Comparison of ENCODE assay signal across 10 cellular contexts in the genomic region with DNA sequence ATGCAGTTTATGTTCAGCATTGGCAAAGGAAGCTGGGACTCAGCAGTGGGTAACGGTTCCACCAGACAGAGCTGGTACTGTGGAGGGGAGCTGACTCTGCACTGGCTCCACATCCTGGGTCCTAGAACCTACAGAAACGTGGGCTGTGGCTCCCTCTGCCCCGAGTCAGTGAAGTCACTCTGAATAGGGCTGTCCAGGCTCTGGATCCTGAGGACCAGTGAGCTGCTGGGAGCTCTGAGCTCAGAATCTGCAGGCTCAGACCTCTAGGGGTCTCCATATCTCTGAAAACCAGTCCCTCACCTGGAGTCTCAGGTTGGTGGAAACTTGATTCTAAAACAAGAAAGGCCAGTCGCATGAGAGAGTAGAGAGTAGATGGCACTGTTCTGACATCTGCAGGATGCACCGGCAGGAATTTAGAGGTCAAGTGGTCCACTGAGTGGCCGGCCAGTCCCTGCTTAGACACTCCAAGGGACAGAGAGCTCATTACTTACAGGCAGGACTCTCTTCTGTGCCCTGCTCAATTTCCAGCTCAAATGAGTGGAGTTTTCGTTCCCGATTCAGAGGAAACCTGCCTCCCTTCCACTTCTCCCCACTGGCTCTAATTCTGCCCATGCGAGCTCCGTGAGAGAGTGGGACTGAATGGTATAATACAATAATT. TPM values are rescaled to one million over a fixed set of nuclear protein-coding genes. Genes with fewer than 3 reads are reported as not detected.
DNase-seq lines count a peak whose midpoint lies in the region; ATAC-seq and TF ChIP-seq lines count a peak whose summit lies in the region.
"Had no signal": no experiment of that assay in that cellular context is flagged by ENCODE, and none has a peak within 500 bp of the region (broad histone marks: within the 10 kb centered on the region; RNA-seq: fewer than 3 reads in every experiment).

No MANE protein-coding gene starts in this region.

- peaks cover 11% of the 10 kb centered on the region for H3K4me1 Mint-ChIP-seq in activated T-helper 1 cell treated with anti-CD3 and anti-CD28 coated beads, Interleukin-12 subunit alpha, Interleukin-12 subunit beta, Interleukin-2, Interleukin-4 antibody, amounts not matched to agents 30 ng/mL and 10 ng/mL and 1 ng/mL, durations not matched to agents 14 hours and 24 hours and 36 hours (ENCODE audit: low read depth)

- intact Hi-C loops in activated T-helper 1 cell treated with anti-CD3 and anti-CD28 coated beads, Interleukin-12 subunit alpha, Interleukin-12 subunit beta, Interleukin-2, Interleukin-4 antibody, amounts not matched to agents 30 ng/mL and 10 ng/mL and 1 ng/mL, durations not matched to agents 14 hours and 24 hours and 36 hours (cut with micrococcal nuclease), result no loop called here

- no peak overlapping the region for H3K27ac Mint-ChIP-seq in activated T-helper 1 cell treated with anti-CD3 and anti-CD28 coated beads, Interleukin-12 subunit alpha, Interleukin-12 subunit beta, Interleukin-2, Interleukin-4 antibody, amounts not matched to agents 30 ng/mL and 10 ng/mL and 1 ng/mL, durations not matched to agents 14 hours and 24 hours and 36 hours

- H3K27me3 ChIP-seq in brain microvascular endothelial cell (replicated peaks), result no peaks in the 10 kb centered on the region

- no peak overlapping the region for H3K4me3 Mint-ChIP-seq in activated T-helper 1 cell treated with anti-CD3 and anti-CD28 coated beads, Interleukin-12 subunit alpha, Interleukin-12 subunit beta, Interleukin-2, Interleukin-4 antibody, amounts not matched to agents 30 ng/mL and 10 ng/mL and 1 ng/mL, durations not matched to agents 14 hours and 24 hours and 36 hours

- ATAC-seq in HG02852 (IDR thresholded peaks at IDR 0.05; ENCODE audit: unreplicated experiment) (no peak), GM19467 (IDR thresholded peaks at IDR 0.05; ENCODE audit: unreplicated experiment) (no peak)

- in situ Hi-C loops in brain microvascular endothelial cell (cut with HindIII; ENCODE audit: low pct_ligation_motif_present, low sequenced_read_pairs), result no loop called here

- no peaks in the 10 kb centered on the region for H3K36me3 ChIP-seq in brain microvascular endothelial cell (replicated peaks)
- H3K36me3 ChIP-seq: tibial artery had no signal

- peaks cover 18% of the 10 kb centered on the region for H3K9me3 Mint-ChIP-seq in activated T-helper 1 cell treated with anti-CD3 and anti-CD28 coated beads, Interleukin-12 subunit alpha, Interleukin-12 subunit beta, Interleukin-2, Interleukin-4 antibody, amounts not matched to agents 30 ng/mL and 10 ng/mL and 1 ng/mL, durations not matched to agents 14 hours and 24 hours and 36 hours

- H3K4me3 ChIP-seq in brain microvascular endothelial cell (ENCODE audit: low read depth, low read length), result no peak overlapping the region
- H3K4me3 ChIP-seq: tibial artery had no signal

- peaks cover 4% of the 10 kb centered on the region for H3K36me3 Mint-ChIP-seq in activated T-helper 1 cell treated with anti-CD3 and anti-CD28 coated beads, Interleukin-12 subunit alpha, Interleukin-12 subunit beta, Interleukin-2, Interleukin-4 antibody, amounts not matched to agents 30 ng/mL and 10 ng/mL and 1 ng/mL, durations not matched to agents 14 hours and 24 hours and 36 hours (ENCODE audit: low read depth)

- DNase-seq in GM10266 (ENCODE audit: extremely low spot score), result peak; percentile 62
- DNase-seq in brain microvascular endothelial cell, result no peak
- DNase-seq in midbrain (lab: John Stamatoyannopoulos, UW), result peak; percentile 38
- DNase-seq in activated T-helper 1 cell treated with anti-CD3 and anti-CD28 coated beads, Interleukin-12 subunit alpha, Interleukin-12 subunit beta, Interleukin-2, Interleukin-4 antibody, amounts not matched to agents 30 ng/mL and 10 ng/mL and 1 ng/mL, durations not matched to agents 14 hours and 24 hours and 36 hours (ENCODE audit: low spot score), result no peak
- DNase-seq in DMS153 (lab: John Stamatoyannopoulos, UW), result no peak
- DNase-seq: tibial artery had no signal

- peak; percentile 48 for TF ChIP-seq CTCF in GM10266 (IDR thresholded peaks at IDR 0.05; ENCODE audit: control insufficient read depth, insufficient read depth, low read depth, missing control alignments)
- TF ChIP-seq CTCF in LNCAP (IDR thresholded peaks at IDR 0.05), result peak; percentile 24; the same call in 1 of the 2 replicates
- peak; percentile 60 for TF ChIP-seq CTCF in brain microvascular endothelial cell (IDR thresholded peaks at IDR 0.05; ENCODE audit: low read depth, low read length, missing control alignments)

- H3K27ac ChIP-seq in brain microvascular endothelial cell, result no peak overlapping the region
- H3K27ac ChIP-seq: tibial artery had no signal

- H3K27me3 Mint-ChIP-seq in activated T-helper 1 cell treated with anti-CD3 and anti-CD28 coated beads, Interleukin-12 subunit alpha, Interleukin-12 subunit beta, Interleukin-2, Interleukin-4 antibody, amounts not matched to agents 30 ng/mL and 10 ng/mL and 1 ng/mL, durations not matched to agents 14 hours and 24 hours and 36 hours (ENCODE audit: insufficient read depth), result peaks cover 9% of the 10 kb centered on the region

RNA-seq across cellular contexts. Expression of gene NPFFR1, which starts 18.6 kb away (rescaled TPM):
- not detected in 2 replicates for total RNA-seq in activated T-helper 1 cell treated with anti-CD3 and anti-CD28 coated beads, Interleukin-12 subunit alpha, Interleukin-12 subunit beta, Interleukin-2, Interleukin-4 antibody, amounts not matched to agents 30 ng/mL and 10 ng/mL and 1 ng/mL, durations not matched to agents 14 hours and 24 hours and 36 hours
- total RNA-seq: LHCN-M2 had no signal

RNA-seq across cellular contexts. Expression of gene PPA1, which starts 31.9 kb away (rescaled TPM):
- 374 and 393 TPM in 2 replicates for total RNA-seq in activated T-helper 1 cell treated with anti-CD3 and anti-CD28 coated beads, Interleukin-12 subunit alpha, Interleukin-12 subunit beta, Interleukin-2, Interleukin-4 antibody, amounts not matched to agents 30 ng/mL and 10 ng/mL and 1 ng/mL, durations not matched to agents 14 hours and 24 hours and 36 hours

Comparison
In these comparisons a context has a peak if more than half of its experiments do, and no peak if none do; other contexts are left out.
1. DNase-seq: peak in GM10266 (single experiment) and midbrain (single experiment); none in brain microvascular endothelial cell (single experiment), activated T-helper 1 cell treated with anti-CD3 and anti-CD28 coated beads, Interleukin-12 subunit alpha, Interleukin-12 subunit beta, Interleukin-2, Interleukin-4 antibody, amounts not matched to agents 30 ng/mL and 10 ng/mL and 1 ng/mL, durations not matched to agents 14 hours and 24 hours and 36 hours (single experiment) and DMS153 (single experiment).
2. Peak in every context shown above with its lines, with median percentiles within 50 percentile points of each other: CTCF ChIP-seq.